ENCODE assay signal across 22 cellular contexts in genomic region chr16:19837331-19837943, GRCh38. TPM values are rescaled to one million over a fixed set of nuclear protein-coding genes. Genes with fewer than 3 reads are reported as not detected.
A peak's percentile ranks its signal among the peaks of the same experiment; 100 is the strongest.
DNase-seq lines count a peak whose midpoint lies in the region; ATAC-seq, FAIRE-seq and TF ChIP-seq lines count a peak whose summit lies in the region.
"Had no signal": no experiment of that assay in that cellular context is flagged by ENCODE, and none has a peak within 500 bp of the region (broad histone marks: within the 10 kb centered on the region; RNA-seq: fewer than 3 reads in every experiment).

No MANE protein-coding gene starts in this region.

- no peaks in the 10 kb centered on the region for H3K27me3 ChIP-seq in HepG2 (ENCODE audit: control insufficient read depth in 1 of 2, insufficient read depth in 2 of 2, low read length in 2 of 2)
- no peaks in the 10 kb centered on the region for H3K27me3 ChIP-seq in right lobe of liver
- H3K27me3 ChIP-seq: ascending aorta, MG63, sigmoid colon had no signal

- no peak for TF ChIP-seq POLR2A in HepG2 (IDR thresholded peaks at IDR 0.05; ENCODE audit: insufficient read depth in 1 of 2, low read depth in 2 of 2, low read length in 2 of 2)
- no peak for TF ChIP-seq POLR2A in right lobe of liver (IDR thresholded peaks at IDR 0.05)

- intact Hi-C loops in HepG2 (cut with micrococcal nuclease; ENCODE audit: unreplicated experiment): no loop called here
- intact Hi-C loops in right lobe of liver (cut with DNase I): no loop called here

- no peak for ATAC-seq in HepG2
- no peak for ATAC-seq in right lobe of liver
- no peak for ATAC-seq in stimulated activated naive CD8-positive, alpha-beta T cell treated with anti-CD3 and anti-CD28 coated beads, Interleukin-15, Interleukin-2, amounts not matched to agents 100 U/mL and 50 U/mL, for 24 hours
- ATAC-seq: CD8-positive, alpha-beta T cell; natural killer cell treated with Interleukin-12 subunit alpha and Interleukin-12 subunit beta and Interleukin-15 and Interleukin-18, amount 100 ng/mL, for 72 hours had no signal

- H3K27me3 Mint-ChIP-seq in mesothelial cell of epicardium (ENCODE audit: low read depth): no peaks in the 10 kb centered on the region
- H3K27me3 Mint-ChIP-seq in osteocyte (ENCODE audit: unreplicated experiment): no peaks in the 10 kb centered on the region

- H3K27ac ChIP-seq in HepG2 (ENCODE audit: extremely low read length, insufficient read depth, low read length): no peak overlapping the region
- no peak overlapping the region for H3K27ac ChIP-seq in right lobe of liver
- peak overlapping the region; percentile 92 for H3K27ac ChIP-seq in caudate nucleus (ENCODE audit: low read depth, low read length)
- H3K27ac ChIP-seq: ascending aorta, coronary artery, sigmoid colon had no signal

- in situ Hi-C loops in HepG2 (cut with HindIII; ENCODE audit: extremely low pct_ligation_motif_present, low pct_unique_long_range_greater_than_20kb): no loop called here

- H3K4me1 Mint-ChIP-seq in mesothelial cell of epicardium (peaks cover 15% of the 10 kb centered on the region), osteocyte (ENCODE audit: unreplicated experiment) (peaks cover 4% of the 10 kb centered on the region)

- no peak for DNase-seq in HepG2 (ENCODE audit: low spot score)
- no peak for DNase-seq in right lobe of liver
- DNase-seq in caudate nucleus (lab: John Stamatoyannopoulos, UW): no peak
- DNase-seq in mesothelial cell of epicardium (ENCODE audit: low spot score in 2 of 2, unreplicated experiment in 2 of 2): no peak
- DNase-seq in osteocyte (ENCODE audit: extremely low spot score, unreplicated experiment): no peak
- DNase-seq in occipital lobe (lab: John Stamatoyannopoulos, UW): no peak
- no peak for DNase-seq in stimulated activated naive CD8-positive, alpha-beta T cell treated with anti-CD3 and anti-CD28 coated beads, Interleukin-15, Interleukin-2, amounts not matched to agents 100 U/mL and 50 U/mL, for 24 hours
- no peak for DNase-seq in SHP77 treated with DMSO at 0.1 percent for 48 hours (lab: John Stamatoyannopoulos, UW)
- DNase-seq: activated gamma-delta T cell; CD8-positive, alpha-beta T cell; foreskin melanocyte; MG63; NCI-H146; NCI-H345; SIG-M5; sigmoid colon; stimulated activated CD4-positive, alpha-beta T cell treated with anti-CD3 and anti-CD28 coated beads, Interleukin-2, amount 100 ng/mL, for 48 hours had no signal

- no peak overlapping the region for H3K4me2 ChIP-seq in HepG2 (ENCODE audit: low read depth, low read length)

- no peaks in the 10 kb centered on the region for H4K20me1 ChIP-seq in HepG2 (ENCODE audit: insufficient read depth, low read length)

- H3K9me3 ChIP-seq in HepG2 (ENCODE audit: low read length) (no peaks in the 10 kb centered on the region), right lobe of liver (no peaks in the 10 kb centered on the region)
- H3K9me3 ChIP-seq: ascending aorta, MG63, sigmoid colon had no signal

- H3K36me3 Mint-ChIP-seq in mesothelial cell of epicardium: peaks cover 2% of the 10 kb centered on the region
- H3K36me3 Mint-ChIP-seq in osteocyte (ENCODE audit: unreplicated experiment): no peaks in the 10 kb centered on the region
- H3K36me3 Mint-ChIP-seq: CD8-positive, alpha-beta T cell; natural killer cell treated with Interleukin-12 subunit alpha and Interleukin-12 subunit beta and Interleukin-15 and Interleukin-18, amount 100 ng/mL, for 72 hours had no signal

- TF ChIP-seq CTCF in HepG2 (CRISPR knock-in tag; IDR thresholded peaks at IDR 0.05): no peak
- TF ChIP-seq CTCF in right lobe of liver (IDR thresholded peaks at IDR 0.05): no peak
- no peak for TF ChIP-seq CTCF in mesothelial cell of epicardium (IDR thresholded peaks at IDR 0.05; ENCODE audit: unreplicated experiment)
- no peak for TF ChIP-seq CTCF in osteocyte (IDR thresholded peaks at IDR 0.05)

- BruUV-seq in HepG2 (replicated peaks; lab: Mats Ljungman, UMichigan): no TSS peak

- no peaks in the 10 kb centered on the region for H3K79me2 ChIP-seq in HepG2 (ENCODE audit: insufficient read depth, low read length)

- CTCF ChIA-PET in HepG2 (lab: Yijun Ruan, JAX; ENCODE audit: low intra/inter-chr PET ratio, low total read pairs): no interaction called here

- no peak for FAIRE-seq in HepG2 (lab: Jason Lieb, UNC)
- FAIRE-seq: endothelial cell of umbilical vein had no signal

- TF ChIP-seq RAD21 in HepG2 (CRISPR knock-in tag; IDR thresholded peaks at IDR 0.05): no peak

- no peak overlapping the region for H2AFZ ChIP-seq in HepG2 (ENCODE audit: low read length)

- no peaks in the 10 kb centered on the region for H3K36me3 ChIP-seq in HepG2 (replicated peaks in 1 of 2; ENCODE audit: control insufficient read depth in 1 of 2, insufficient read depth in 2 of 2, low read length in 2 of 2)
- no peaks in the 10 kb centered on the region for H3K36me3 ChIP-seq in right lobe of liver
- H3K36me3 ChIP-seq: ascending aorta, MG63, sigmoid colon had no signal

- H3K4me1 ChIP-seq in HepG2 (ENCODE audit: insufficient read depth, low read length) (no peaks in the 10 kb centered on the region), right lobe of liver (no peaks in the 10 kb centered on the region)
- H3K4me1 ChIP-seq: ascending aorta had no signal

- WGBS in HepG2 (ENCODE audit: low lambda C conversion rate): 42% methylated on average over 5 of the region's 5 CpGs
- 75% methylated on average over 4 of the region's 5 CpGs for WGBS in right lobe of liver (ENCODE audit: insufficient coverage, low coverage, low lambda C conversion rate, missing lambda C conversion rate)

- no peak for TF ChIP-seq EP300 in HepG2 (IDR thresholded peaks at IDR 0.05; ENCODE audit: low read depth in 2 of 2, low read length in 2 of 2)
- no peak for TF ChIP-seq EP300 in HepG2 (CRISPR knock-in tag; IDR thresholded peaks at IDR 0.05; ENCODE audit: borderline replicate concordance)

- H3K27ac Mint-ChIP-seq in mesothelial cell of epicardium (peak overlapping the region; percentile 87), osteocyte (ENCODE audit: unreplicated experiment) (no peak overlapping the region)
- H3K27ac Mint-ChIP-seq: CD8-positive, alpha-beta T cell; natural killer cell treated with Interleukin-12 subunit alpha and Interleukin-12 subunit beta and Interleukin-15 and Interleukin-18, amount 100 ng/mL, for 72 hours had no signal

- H3K4me3 ChIP-seq in HepG2 (replicated peaks in 1 of 3; ENCODE audit: insufficient read depth in 1 of 3, low read depth in 2 of 3, low read length in 3 of 3): no peak overlapping the region
- H3K4me3 ChIP-seq in right lobe of liver: no peak overlapping the region
- H3K4me3 ChIP-seq: ascending aorta, coronary artery, lung, MG63, sigmoid colon had no signal

- H3K4me3 Mint-ChIP-seq in mesothelial cell of epicardium (no peak overlapping the region), osteocyte (ENCODE audit: unreplicated experiment) (no peak overlapping the region)
- H3K4me3 Mint-ChIP-seq: CD8-positive, alpha-beta T cell; natural killer cell treated with Interleukin-12 subunit alpha and Interleukin-12 subunit beta and Interleukin-15 and Interleukin-18, amount 100 ng/mL, for 72 hours had no signal

- H3K9me3 Mint-ChIP-seq in mesothelial cell of epicardium (no peaks in the 10 kb centered on the region), osteocyte (ENCODE audit: unreplicated experiment) (no peaks in the 10 kb centered on the region)
- H3K9me3 Mint-ChIP-seq: CD8-positive, alpha-beta T cell; natural killer cell treated with Interleukin-12 subunit alpha and Interleukin-12 subunit beta and Interleukin-15 and Interleukin-18, amount 100 ng/mL, for 72 hours had no signal

- POLR2A ChIA-PET in HepG2 (lab: Yijun Ruan, JAX): no interaction called here

- H3K9ac ChIP-seq in HepG2 (ENCODE audit: insufficient read depth, low read depth, low read length): no peak overlapping the region

TF ChIP-seq in HepG2, 621 proteins besides CTCF, POLR2A, EP300 and RAD21 (continues in another document):
- TF ChIP-seq MAFF (IDR thresholded peaks at IDR 0.05; ENCODE audit: low read depth, low read length) (0 out of 2 replicates have a peak, but pooled peaks have one; percentile 21), IKZF5 (CRISPR knock-in tag; IDR thresholded peaks at IDR 0.05) (no peak), MAFK (conservative IDR thresholded peaks at IDR 0.05 in 1 of 2, IDR thresholded peaks at IDR 0.05 in 1 of 2; ENCODE audit: low read length in 2 of 2) (peak; percentile 50 to 63)

RNA-seq across cellular contexts. Expression of gene GPRC5B, which starts 47.2 kb away (rescaled TPM):
- total RNA-seq in HepG2 (2016; rRNA removed; fragmentation: Illumina TruSeq; extraction: Trizol) (0.24 and 0.53 TPM in 2 replicates), right lobe of liver (10 to 100 TPM in 1 of 6 experiments, 1 to 10 TPM in 5; 2.6 to 20.8 (median 5.1) TPM), mesothelial cell of epicardium (31.3 to 36.5 TPM (median 34.2 TPM) in 3 replicates), osteocyte (0.46 and 0.76 TPM in 2 replicates), occipital lobe (39.3 TPM)
- total RNA-seq in HepG2 (2016; cell fraction: cytosol; rRNA removed; fragmentation: Illumina TruSeq; extraction: Trizol; ENCODE audit: low read depth): not detected in 2 replicates
- 0.16 and 0.37 TPM in 2 replicates for total RNA-seq in HepG2 (2016; cell fraction: insoluble cytoplasmic fraction; rRNA removed; fragmentation: Illumina TruSeq; extraction: Trizol)
- total RNA-seq in HepG2 (2016; cell fraction: membrane; rRNA removed; fragmentation: Illumina TruSeq; extraction: Trizol): 0.10 and 0.15 TPM in 2 replicates
- 0.19 and 0.25 TPM in 2 replicates for total RNA-seq in HepG2 (2016; cell fraction: nucleus; rRNA removed; fragmentation: Illumina TruSeq; extraction: Trizol)
- 0.46 and 0.52 TPM in 2 replicates for polyA plus RNA-seq in HepG2 (2011; rRNA removed)
- 0.58 and 0.77 TPM in 2 replicates for polyA plus RNA-seq in HepG2 (2011; cell fraction: cytosol; rRNA removed)
- 0.24 and 0.72 TPM in 2 replicates for polyA plus RNA-seq in HepG2 (2011; cell fraction: nucleus; rRNA removed)
- 0.30 and 0.51 TPM in 2 replicates for polyA plus RNA-seq in HepG2 (2012)
- polyA plus RNA-seq in HepG2 (2016; cell fraction: cytosol; fragmentation: Illumina TruSeq; extraction: Trizol; ENCODE audit: low read depth): 0.07 and 0.14 TPM in 2 replicates
- 0.40 and 0.56 TPM in 2 replicates for polyA plus RNA-seq in HepG2 (2016; cell fraction: insoluble cytoplasmic fraction; fragmentation: Illumina TruSeq; extraction: Trizol; ENCODE audit: low read depth)
- 0.20 and 0.35 TPM in 2 replicates for polyA plus RNA-seq in HepG2 (2016; cell fraction: membrane; fragmentation: Illumina TruSeq; extraction: Trizol; ENCODE audit: low read depth)
- polyA plus RNA-seq in HepG2 (2016; cell fraction: nucleus; fragmentation: Illumina TruSeq; extraction: Trizol; ENCODE audit: insufficient read depth, low read depth): 1.8 and 2.0 TPM in 2 replicates
- 0.96 and 1.9 TPM in 2 replicates for polyA minus RNA-seq in HepG2 (2011; rRNA and poly(A)+ RNA removed; ENCODE audit: low replicate concordance)
- 0.44 and 0.59 TPM in 2 replicates for polyA minus RNA-seq in HepG2 (2011; cell fraction: cytosol; rRNA and poly(A)+ RNA removed)
- 0.26 and 0.75 TPM in 2 replicates for polyA minus RNA-seq in HepG2 (2011; cell fraction: nucleus; rRNA and poly(A)+ RNA removed)
- total RNA-seq: natural killer cell treated with Interleukin-12 subunit alpha and Interleukin-12 subunit beta and Interleukin-15 and Interleukin-18, amount 100 ng/mL, for 72 hours had no signal
